Comparison of ENCODE assay signal across 8 cellular contexts in the genomic region with DNA sequence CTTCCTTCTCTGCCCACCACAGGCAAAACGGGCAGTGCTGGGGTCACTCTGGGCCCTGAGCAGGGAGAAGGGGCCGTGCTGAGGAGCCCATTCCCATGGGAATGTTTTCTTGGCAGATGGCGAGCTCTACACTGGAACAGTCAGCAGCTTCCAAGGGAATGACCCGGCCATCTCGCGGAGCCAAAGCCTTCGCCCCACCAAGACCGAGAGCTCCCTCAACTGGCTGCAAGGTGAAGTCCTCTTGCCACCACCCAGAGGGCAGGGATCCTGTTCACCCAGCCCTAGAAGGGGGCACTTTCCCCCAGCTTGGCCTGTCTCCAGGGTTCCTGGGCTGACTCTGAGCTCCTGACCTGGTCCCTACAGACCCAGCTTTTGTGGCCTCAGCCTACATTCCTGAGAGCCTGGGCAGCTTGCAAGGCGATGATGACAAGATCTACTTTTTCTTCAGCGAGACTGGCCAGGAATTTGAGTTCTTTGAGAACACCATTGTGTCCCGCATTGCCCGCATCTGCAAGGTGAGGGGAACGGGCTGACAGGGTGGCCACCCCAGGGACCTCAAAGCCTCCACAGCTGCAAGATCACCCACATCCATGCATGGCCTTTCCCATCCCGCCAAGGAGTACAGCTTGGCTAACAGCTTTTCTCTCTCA. TPM values are rescaled to one million over a fixed set of nuclear protein-coding genes. Genes with fewer than 3 reads are reported as not detected.
DNase-seq lines count a peak whose midpoint lies in the region; ATAC-seq and TF ChIP-seq lines count a peak whose summit lies in the region.

No MANE protein-coding gene starts in this region.

- TF ChIP-seq CTCF in epithelial cell of proximal tubule (conservative IDR thresholded peaks at IDR 0.05; ENCODE audit: low read depth, low read length) (peak; percentile 80), mucosa of descending colon (IDR thresholded peaks at IDR 0.05) (peak; percentile 67), vagina (IDR thresholded peaks at IDR 0.05) (peak in 2 of 3 experiments; percentile 57 to 63)

- no peak for TF ChIP-seq POLR2A in vagina (IDR thresholded peaks at IDR 0.05)

- no peaks in the 10 kb centered on the region for H3K27me3 ChIP-seq in vagina

- peaks cover 11% of the 10 kb centered on the region for H3K4me1 Mint-ChIP-seq in activated CD4-positive, alpha-beta T cell treated with anti-CD3 and anti-CD28 coated beads, Interleukin-2, amount 10 ng/mL, durations not matched to agents 24 days and 14 days

- peak; percentile 92 for ATAC-seq in SK-N-SH treated with all-trans-retinoic acid at 6 μM for 48 hours
- ATAC-seq in mucosa of descending colon = peak; percentile 87
- ATAC-seq in HG02763 (IDR thresholded peaks at IDR 0.05; ENCODE audit: unreplicated experiment) = no peak

- no peaks in the 10 kb centered on the region for H3K27me3 Mint-ChIP-seq in activated CD4-positive, alpha-beta T cell treated with anti-CD3 and anti-CD28 coated beads, Interleukin-2, amount 10 ng/mL, durations not matched to agents 24 days and 14 days

- peak overlapping the region; percentile 70 for H3K27ac ChIP-seq in vagina

- DNase-seq in activated CD4-positive, alpha-beta T cell treated with anti-CD3 and anti-CD28 coated beads, Interleukin-2, amount 10 ng/mL, durations not matched to agents 24 days and 14 days = peak; percentile 77
- no peak for DNase-seq in activated CD4-positive, alpha-beta T cell treated with anti-CD3 and anti-CD28 coated beads, Interleukin-2, amount 50 U/mL, for 1 hour
- DNase-seq in LoVo (ENCODE audit: low spot score) (peak; percentile 54), epithelial cell of proximal tubule (ENCODE audit: low read depth) (no peak), mucosa of descending colon (peak; percentile 79 to 81 (median 80)), vagina (ENCODE audit: extremely low spot score in 2 of 2) (no peak)

- peaks cover 16% of the 10 kb centered on the region for H3K36me3 ChIP-seq in mucosa of descending colon (ENCODE audit: low read depth)
- peaks cover 0 to 41% of the 10 kb centered on the region in 2 donors for H3K36me3 ChIP-seq in vagina

- intact Hi-C loops in activated CD4-positive, alpha-beta T cell treated with anti-CD3 and anti-CD28 coated beads, Interleukin-2, amount 10 ng/mL, durations not matched to agents 24 days and 14 days (cut with micrococcal nuclease) = no loop called here
- intact Hi-C loops in mucosa of descending colon (cut with DNase I, micrococcal nuclease) (no loop called here), vagina (cut with DNase I) (no loop called here)

- H3K27ac Mint-ChIP-seq in activated CD4-positive, alpha-beta T cell treated with anti-CD3 and anti-CD28 coated beads, Interleukin-2, amount 10 ng/mL, durations not matched to agents 24 days and 14 days = no peak overlapping the region

- H3K36me3 Mint-ChIP-seq in activated CD4-positive, alpha-beta T cell treated with anti-CD3 and anti-CD28 coated beads, Interleukin-2, amount 10 ng/mL, durations not matched to agents 24 days and 14 days (ENCODE audit: low read depth) = peaks cover 12% of the 10 kb centered on the region

- H3K4me3 ChIP-seq in epithelial cell of proximal tubule (ENCODE audit: low read depth, low read length) (no peak overlapping the region), mucosa of descending colon (no peak overlapping the region), vagina (no peak overlapping the region)

- H3K9me3 ChIP-seq in mucosa of descending colon = no peaks in the 10 kb centered on the region
- no peaks in the 10 kb centered on the region for H3K9me3 ChIP-seq in vagina

- H3K4me1 ChIP-seq in mucosa of descending colon (ENCODE audit: low read depth) (no peaks in the 10 kb centered on the region), vagina (peaks cover 20% of the 10 kb centered on the region)

- no peak overlapping the region for H3K4me3 Mint-ChIP-seq in activated CD4-positive, alpha-beta T cell treated with anti-CD3 and anti-CD28 coated beads, Interleukin-2, amount 10 ng/mL, durations not matched to agents 24 days and 14 days

- no peaks in the 10 kb centered on the region for H3K9me3 Mint-ChIP-seq in activated CD4-positive, alpha-beta T cell treated with anti-CD3 and anti-CD28 coated beads, Interleukin-2, amount 10 ng/mL, durations not matched to agents 24 days and 14 days

TF ChIP-seq in SK-N-SH treated with all-trans-retinoic acid at 6 μM for 48 hours, 23 proteins besides CTCF, POLR2A, EP300 and RAD21:
- no peak for TF ChIP-seq ESRRG (CRISPR knock-in tag; IDR thresholded peaks at IDR 0.05)
- no peak for TF ChIP-seq TOX (CRISPR knock-in tag; IDR thresholded peaks at IDR 0.05; ENCODE audit: borderline replicate concordance)
- no peak for TF ChIP-seq ARNTL (CRISPR knock-in tag; IDR thresholded peaks at IDR 0.05; ENCODE audit: borderline replicate concordance, low read depth)
- TF ChIP-seq TCF4 (CRISPR knock-in tag; IDR thresholded peaks at IDR 0.05; ENCODE audit: borderline replicate concordance) = no peak
- no peak for TF ChIP-seq GLIS3 (CRISPR knock-in tag; IDR thresholded peaks at IDR 0.05)
- TF ChIP-seq ZFP30 (CRISPR knock-in tag; IDR thresholded peaks at IDR 0.05) = no peak
- TF ChIP-seq ZNF565 (CRISPR knock-in tag; conservative IDR thresholded peaks at IDR 0.05; ENCODE audit: low read depth) = no peak
- TF ChIP-seq ZC3H10 (CRISPR knock-in tag; IDR thresholded peaks at IDR 0.05) = no peak
- TF ChIP-seq ZFP3 (CRISPR knock-in tag; IDR thresholded peaks at IDR 0.05) = no peak
- no peak for TF ChIP-seq CSRNP3 (CRISPR knock-in tag; IDR thresholded peaks at IDR 0.05)
- no peak for TF ChIP-seq RARB (CRISPR knock-in tag; IDR thresholded peaks at IDR 0.05)

RNA-seq across cellular contexts. Expression of gene CIB1, which starts 12.4 kb away (rescaled TPM):
- 149 and 156 TPM in 2 replicates for total RNA-seq in activated CD4-positive, alpha-beta T cell treated with anti-CD3 and anti-CD28 coated beads, Interleukin-2, amount 10 ng/mL, durations not matched to agents 24 days and 14 days
- 76.0 and 90.9 TPM in 2 replicates for total RNA-seq in epithelial cell of proximal tubule
- total RNA-seq in mucosa of descending colon = 100 to 1,000 TPM; 126 to 273 (median 209) TPM
- total RNA-seq in vagina = 42.7 TPM

RNA-seq across cellular contexts. Expression of gene GDPGP1, which starts 12.6 kb away (rescaled TPM):
- total RNA-seq in activated CD4-positive, alpha-beta T cell treated with anti-CD3 and anti-CD28 coated beads, Interleukin-2, amount 10 ng/mL, durations not matched to agents 24 days and 14 days = 9.9 and 11.9 TPM in 2 replicates
- 9.9 and 22.3 TPM in 2 replicates for total RNA-seq in epithelial cell of proximal tubule
- total RNA-seq in mucosa of descending colon = 10 to 100 TPM; 18.2 to 25.5 (median 19.3) TPM
- 4.9 TPM for total RNA-seq in vagina

RNA-seq across cellular contexts. Expression of gene SEMA4B, which starts 20.2 kb away (rescaled TPM):
- 17.5 and 18.9 TPM in 2 replicates for total RNA-seq in activated CD4-positive, alpha-beta T cell treated with anti-CD3 and anti-CD28 coated beads, Interleukin-2, amount 10 ng/mL, durations not matched to agents 24 days and 14 days
- total RNA-seq in epithelial cell of proximal tubule (75.6 and 89.6 TPM in 2 replicates), mucosa of descending colon (100 to 1,000 TPM; 118 to 146 (median 131) TPM), vagina (205 TPM)

RNA-seq across cellular contexts. Expression of gene TTLL13, which starts 28.0 kb away (rescaled TPM):
- total RNA-seq in activated CD4-positive, alpha-beta T cell treated with anti-CD3 and anti-CD28 coated beads, Interleukin-2, amount 10 ng/mL, durations not matched to agents 24 days and 14 days = 0.44 and 1.4 TPM in 2 replicates
- total RNA-seq in epithelial cell of proximal tubule (not detected in 2 replicates), mucosa of descending colon (under 1 TPM; 0.34 to 0.93 (median 0.63) TPM), vagina (not detected)

RNA-seq across cellular contexts. Expression of gene NGRN, which starts 44.1 kb away (rescaled TPM):
- 43.2 and 44.3 TPM in 2 replicates for total RNA-seq in activated CD4-positive, alpha-beta T cell treated with anti-CD3 and anti-CD28 coated beads, Interleukin-2, amount 10 ng/mL, durations not matched to agents 24 days and 14 days
- total RNA-seq in epithelial cell of proximal tubule = 74.8 and 79.6 TPM in 2 replicates
- total RNA-seq in mucosa of descending colon = 100 to 1,000 TPM in 1 of 3 donors, 10 to 100 TPM in 2; 41.7 to 111 (median 54.1) TPM
- 59.2 TPM for total RNA-seq in vagina

Comparison
In these comparisons a context has a peak if more than half of its experiments do, and no peak if none do; other contexts are left out.
1. DNase-seq: peak in activated CD4-positive, alpha-beta T cell treated with anti-CD3 and anti-CD28 coated beads, Interleukin-2, amount 10 ng/mL, durations not matched to agents 24 days and 14 days (single experiment), LoVo (single experiment) and mucosa of descending colon (3 of 3); none in activated CD4-positive, alpha-beta T cell treated with anti-CD3 and anti-CD28 coated beads, Interleukin-2, amount 50 U/mL, for 1 hour (single experiment), epithelial cell of proximal tubule (single experiment) and vagina (0 of 2).
2. Peak in every context shown above with its lines, with median percentiles within 50 percentile points of each other: CTCF ChIP-seq.